Comparison of ENCODE assay signal across 12 cellular contexts in the genomic region with DNA sequence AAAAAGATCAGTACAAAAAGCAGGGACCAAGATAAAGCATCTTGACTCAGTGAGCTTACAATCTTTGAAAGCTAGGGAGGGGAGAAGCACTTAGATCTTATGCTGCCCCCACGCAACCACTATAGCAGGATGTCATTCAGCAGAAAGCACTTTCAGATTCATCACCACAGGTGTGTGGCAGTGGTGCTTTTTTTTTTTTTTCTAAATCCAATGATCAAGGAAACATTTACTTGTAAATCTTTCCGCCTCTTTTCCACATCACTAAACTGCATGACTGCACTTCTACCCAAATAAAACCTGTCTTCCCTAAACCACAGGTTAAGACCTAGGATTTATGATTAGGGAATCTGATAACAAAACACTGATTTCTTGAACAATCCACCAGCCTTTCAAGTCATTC.
DNase-seq lines count a peak whose midpoint lies in the region; ATAC-seq and TF ChIP-seq lines count a peak whose summit lies in the region.
"Had no signal": no experiment of that assay in that cellular context is flagged by ENCODE, and none has a peak within 500 bp of the region (broad histone marks: within the 10 kb centered on the region; RNA-seq: fewer than 3 reads in every experiment).

No MANE protein-coding gene starts in this region.

- H3K9me3 Mint-ChIP-seq in CD4-positive, alpha-beta T cell, result no peaks in the 10 kb centered on the region

- H3K4me1 Mint-ChIP-seq in CD4-positive, alpha-beta T cell (ENCODE audit: low read depth), result peaks cover 46% of the 10 kb centered on the region

- CTCF ChIA-PET in CD4-positive, alpha-beta T cell (lab: Charles Lee), result interaction anchor here (0.9 to 1.3 kb wide), 2 partner anchors 10 to 13 kb away, joined by 5 read pairs; no protein-coding TSS in a partner anchor

- H3K27me3 Mint-ChIP-seq in CD4-positive, alpha-beta T cell, result no peaks in the 10 kb centered on the region

- no peaks in the 10 kb centered on the region for H3K9me3 ChIP-seq in CD4-positive, alpha-beta T cell (ENCODE audit: control insufficient read depth, low read length)

- no peak for TF ChIP-seq CTCF in CD4-positive, alpha-beta T cell (IDR thresholded peaks at IDR 0.05)

- H3K27ac ChIP-seq in CD4-positive, alpha-beta T cell (ENCODE audit: low read depth, low read length), result no peak overlapping the region
- H3K27ac ChIP-seq: brain microvascular endothelial cell, foreskin keratinocyte had no signal

- peak overlapping the region; percentile 61 for H3K27ac Mint-ChIP-seq in CD4-positive, alpha-beta T cell

- no peaks in the 10 kb centered on the region for H3K27me3 ChIP-seq in CD4-positive, alpha-beta T cell (ENCODE audit: control insufficient read depth, insufficient read depth, low read length)
- H3K27me3 ChIP-seq: brain microvascular endothelial cell, foreskin keratinocyte had no signal

- peak in 4 of 10 experiments; percentile 13 to 26 (median 17) for DNase-seq in CD4-positive, alpha-beta T cell
- peak; percentile 49 to 55 for DNase-seq in activated CD4-positive, alpha-beta T cell treated with anti-CD3 and anti-CD28 coated beads for 4 hours
- DNase-seq in left kidney (ENCODE audit: low read depth, low spot score), result peak; percentile 66
- DNase-seq in SIG-M5 (lab: John Stamatoyannopoulos, UW), result no peak
- DNase-seq in DMS114 treated with DMSO at 0.1 percent for 48 hours (lab: John Stamatoyannopoulos, UW; ENCODE audit: unreplicated experiment), result no peak
- no peak for DNase-seq in MV-4-11 (lab: John Stamatoyannopoulos, UW)
- DNase-seq: brain microvascular endothelial cell, foreskin keratinocyte, NCI-H2081 had no signal

- POLR2A ChIA-PET in CD4-positive, alpha-beta T cell (lab: Charles Lee), result interaction anchor here (0.9 to 2.6 kb wide), 3 partner anchors 10 to 53 kb away, joined by 5 to 7 read pairs (median 6); no protein-coding TSS in a partner anchor

- peaks cover 4% of the 10 kb centered on the region for H3K36me3 Mint-ChIP-seq in CD4-positive, alpha-beta T cell (ENCODE audit: low read depth)

- no peak overlapping the region for H3K4me3 Mint-ChIP-seq in CD4-positive, alpha-beta T cell

- intact Hi-C loops in CD4-positive, alpha-beta T cell (cut with DNase I, micrococcal nuclease), result loop anchor here in 1 of 2 experiments (2.0 to 5.0 kb wide), 3 partner anchors 42 to 75 kb away; no protein-coding TSS in a partner anchor

- ATAC-seq in CD4-positive, alpha-beta T cell (ENCODE audit: poor library complexity), result peak; percentile 96
- ATAC-seq in GM21529 (IDR thresholded peaks at IDR 0.05; ENCODE audit: unreplicated experiment) (peak; percentile 38), HG02571 (IDR thresholded peaks at IDR 0.05; ENCODE audit: unreplicated experiment) (no peak)
- ATAC-seq: foreskin keratinocyte, SK-N-SH treated with all-trans-retinoic acid at 6 μM for 48 hours had no signal

Comparison
In these comparisons a context has a peak if more than half of its experiments do, and no peak if none do; other contexts are left out.
1. DNase-seq: peak in activated CD4-positive, alpha-beta T cell treated with anti-CD3 and anti-CD28 coated beads for 4 hours (2 of 2) and left kidney (single experiment); none in SIG-M5 (single experiment), DMS114 treated with DMSO at 0.1 percent for 48 hours (single experiment) and MV-4-11 (single experiment).